In genomic region chr4:40908297-40908696, GRCh38 we compare ENCODE assay signal across 9 cellular contexts.
A peak's percentile ranks its signal among the peaks of the same experiment; 100 is the strongest.
DNase-seq lines count a peak whose midpoint lies in the region; ATAC-seq, FAIRE-seq and TF ChIP-seq lines count a peak whose summit lies in the region.
"Had no signal": no experiment of that assay in that cellular context is flagged by ENCODE, and none has a peak within 500 bp of the region (broad histone marks: within the 10 kb centered on the region; RNA-seq: fewer than 3 reads in every experiment).

No MANE protein-coding gene starts in this region.

- no peak overlapping the region for H3K4me3 ChIP-seq in BLaER1 treated with 17β-estradiol and CSF1 and Interleukin-3, amounts not matched to agents 10 nM and 100 nM
- peak overlapping the region; percentile 15 to 49 for H3K4me3 ChIP-seq in HCT116 (replicated peaks in 1 of 2; ENCODE audit: low read depth in 1 of 2, low read length in 2 of 2)
- no peak overlapping the region for H3K4me3 ChIP-seq in left lung

- peaks cover 0 to 5% (median 0%) of the 10 kb centered on the region in 11 experiments; a peak in 2 of 22 replicates for H4K20me1 ChIP-seq in BLaER1 treated with 17β-estradiol and CSF1 and Interleukin-3, amounts not matched to agents 10 nM and 100 nM
- no peaks in the 10 kb centered on the region for H4K20me1 ChIP-seq in HCT116 (ENCODE audit: insufficient read depth)

- H3K9me3 ChIP-seq in BLaER1 treated with 17β-estradiol and CSF1 and Interleukin-3, amounts not matched to agents 10 nM and 100 nM (replicated peaks in 1 of 11) = no peaks in the 10 kb centered on the region
- H3K9me3 ChIP-seq in HCT116 (ENCODE audit: control insufficient read depth in 1 of 2, insufficient read depth in 1 of 2, low read depth in 1 of 2, low read length in 2 of 2) (no peaks in the 10 kb centered on the region), left lung (no peaks in the 10 kb centered on the region)

- 0 out of 22 replicates have a peak, but pooled peaks cover 0 to 5% (median 0%) of the 10 kb centered on the region in 11 experiments for H3K36me3 ChIP-seq in BLaER1 treated with 17β-estradiol and CSF1 and Interleukin-3, amounts not matched to agents 10 nM and 100 nM
- H3K36me3 ChIP-seq in HCT116 (ENCODE audit: control insufficient read depth in 1 of 2, insufficient read depth in 2 of 2, low read length in 2 of 2) = no peaks in the 10 kb centered on the region
- no peaks in the 10 kb centered on the region for H3K36me3 ChIP-seq in left lung

- H3K4me1 ChIP-seq in BLaER1 treated with 17β-estradiol and CSF1 and Interleukin-3, amounts not matched to agents 10 nM and 100 nM = peaks cover 25 to 54% (median 35%) of the 10 kb centered on the region in 10 experiments
- H3K4me1 ChIP-seq in HCT116 (ENCODE audit: control insufficient read depth in 1 of 2, insufficient read depth in 2 of 2, low read length in 2 of 2) (peaks cover 33 to 40% of the 10 kb centered on the region in 2 experiments), left lung (no peaks in the 10 kb centered on the region)

- no peak for TF ChIP-seq RAD21 in HCT116 (IDR thresholded peaks at IDR 0.05; ENCODE audit: low read depth)

- no peaks in the 10 kb centered on the region for H3K9me2 ChIP-seq in HCT116 (ENCODE audit: insufficient read depth)

- peak overlapping the region in 3 of 11 experiments; percentile 3 to 36 (median 26); a peak in 3 of 22 replicates for H3K9ac ChIP-seq in BLaER1 treated with 17β-estradiol and CSF1 and Interleukin-3, amounts not matched to agents 10 nM and 100 nM
- peak overlapping the region; percentile 68 for H3K9ac ChIP-seq in HCT116 (ENCODE audit: low read length)

- peak overlapping the region; percentile 3 to 91 (median 81); a peak in 21 of 22 replicates for H3K4me2 ChIP-seq in BLaER1 treated with 17β-estradiol and CSF1 and Interleukin-3, amounts not matched to agents 10 nM and 100 nM
- peak overlapping the region; percentile 83 for H3K4me2 ChIP-seq in HCT116 (ENCODE audit: low read length)

- no TSS peak for BruUV-seq in HCT116 (replicated peaks; lab: Mats Ljungman, UMichigan)

- peak overlapping the region in 3 of 11 experiments; percentile 46 to 50 (median 48); a peak in 6 of 22 replicates for H3K27ac ChIP-seq in BLaER1 treated with 17β-estradiol and CSF1 and Interleukin-3, amounts not matched to agents 10 nM and 100 nM
- H3K27ac ChIP-seq in HCT116 (ENCODE audit: low read depth, low read length) (peak overlapping the region; percentile 78), left lung (no peak overlapping the region)

- H3K79me2 ChIP-seq in HCT116 (ENCODE audit: insufficient read depth, low read length) = no peaks in the 10 kb centered on the region

- TF ChIP-seq CTCF in HCT116 (IDR thresholded peaks at IDR 0.05 in 2 of 3, conservative IDR thresholded peaks at IDR 0.05 in 1 of 3; ENCODE audit: borderline replicate concordance in 1 of 3, insufficient read depth in 1 of 3, low read depth in 2 of 3, low read length in 2 of 3) = no peak
- no peak for TF ChIP-seq CTCF in left lung (IDR thresholded peaks at IDR 0.05)

- TF ChIP-seq POLR2A in HCT116 (IDR thresholded peaks at IDR 0.05; ENCODE audit: borderline replicate concordance, extremely low read depth, insufficient read depth, insufficient read length) = no peak

- peak; percentile 71 for DNase-seq in HCT116 (ENCODE audit: low read depth, low spot score)
- peak in 1 of 2 donors; percentile 51 for DNase-seq in left lung
- DNase-seq in GM19239 (ENCODE audit: insufficient read length, low spot score) = no peak
- DNase-seq in stimulated activated naive CD4-positive, alpha-beta T cell treated with Interleukin-2 at 50 U/mL for 16 hours (lab: John Stamatoyannopoulos, UW) = no peak
- no peak for DNase-seq in occipital lobe (lab: John Stamatoyannopoulos, UW)
- DNase-seq in epidermal melanocyte (ENCODE audit: insufficient read length, low spot score) = no peak

- RAD21 ChIA-PET in HCT116 (lab: Charles Lee; ENCODE audit: low non-redundant PET in 1 of 2, low total read pairs in 2 of 2, uncharacterized antibody in 2 of 2, unreplicated experiment in 2 of 2) = interaction anchor here in 1 of 2 experiments (0.8 kb wide), 1 partner anchor 252 kb away, joined by 3 read pairs; no protein-coding TSS in a partner anchor

- CTCF ChIA-PET in HCT116 (lab: Charles Lee) = interaction anchor here (0.6 to 2.4 kb wide), 16 partner anchors 8 to 753 kb away, joined by 3 to 25 read pairs (median 5); partner anchors contain the start of gene APBB2

- FAIRE-seq in GM19239 (lab: Jason Lieb, UNC) = no peak
- FAIRE-seq: H54 had no signal

- intact Hi-C loops in HCT116 (cut with micrococcal nuclease) = loop anchor here (10.0 kb wide), 1 partner anchor 757 kb away; no protein-coding TSS in a partner anchor
- intact Hi-C loops in left lung (cut with DNase I) = no loop called here

- POLR2A ChIA-PET in HCT116 (lab: Charles Lee) = interaction anchor here (1.0 to 1.4 kb wide), 3 partner anchors 17 to 308 kb away, joined by 3 to 7 read pairs (median 3); no protein-coding TSS in a partner anchor

- no peak overlapping the region for H2AFZ ChIP-seq in HCT116 (ENCODE audit: low read depth, low read length, poor library complexity, severe bottlenecking)

- peak; percentile 85 for ATAC-seq in HCT116
- peak; percentile 7 for ATAC-seq in SK-N-SH treated with all-trans-retinoic acid at 6 μM for 48 hours
- peak; percentile 84 for ATAC-seq in left lung

- no peaks in the 10 kb centered on the region for H3K27me3 ChIP-seq in BLaER1 treated with 17β-estradiol and CSF1 and Interleukin-3, amounts not matched to agents 10 nM and 100 nM
- no peaks in the 10 kb centered on the region for H3K27me3 ChIP-seq in HCT116 (ENCODE audit: insufficient read depth, low read length)
- H3K27me3 ChIP-seq in left lung = no peaks in the 10 kb centered on the region

TF ChIP-seq in HCT116, 20 proteins besides CTCF, POLR2A, EP300 and RAD21:
- no peak for TF ChIP-seq SRF (IDR thresholded peaks at IDR 0.05; ENCODE audit: low read depth)

TF ChIP-seq in SK-N-SH treated with all-trans-retinoic acid at 6 μM for 48 hours, 23 proteins besides CTCF, POLR2A, EP300 and RAD21 (continues in another document):
- TF ChIP-seq GLIS3 (CRISPR knock-in tag; IDR thresholded peaks at IDR 0.05) (no peak), ZNF8 (CRISPR knock-in tag; IDR thresholded peaks at IDR 0.05) (no peak), RARB (CRISPR knock-in tag; IDR thresholded peaks at IDR 0.05) (no peak), ISL1 (CRISPR knock-in tag; IDR thresholded peaks at IDR 0.05) (no peak), PPARA (CRISPR knock-in tag; IDR thresholded peaks at IDR 0.05; ENCODE audit: borderline replicate concordance) (no peak), BACH2 (CRISPR knock-in tag; IDR thresholded peaks at IDR 0.05; ENCODE audit: borderline replicate concordance) (no peak), ZC3H10 (CRISPR knock-in tag; IDR thresholded peaks at IDR 0.05) (no peak), CREB5 (CRISPR knock-in tag; IDR thresholded peaks at IDR 0.05; ENCODE audit: low read depth) (no peak), ZFP30 (CRISPR knock-in tag; IDR thresholded peaks at IDR 0.05) (no peak), PATZ1 (CRISPR knock-in tag; IDR thresholded peaks at IDR 0.05; ENCODE audit: borderline replicate concordance) (no peak), CSRNP3 (CRISPR knock-in tag; IDR thresholded peaks at IDR 0.05) (no peak), TCF4 (CRISPR knock-in tag; IDR thresholded peaks at IDR 0.05; ENCODE audit: borderline replicate concordance) (no peak), CSDC2 (CRISPR knock-in tag; IDR thresholded peaks at IDR 0.05) (no peak)

Comparison
In these comparisons a context has a peak if more than half of its experiments do, and no peak if none do; other contexts are left out.
1. H3K4me3 ChIP-seq: peak in HCT116 (2 of 2); none in BLaER1 treated with 17β-estradiol and CSF1 and Interleukin-3, amounts not matched to agents 10 nM and 100 nM (0 of 10) and left lung (0 of 2).
2. ATAC-seq: peak in every context shown above with its lines; median percentile 85 in HCT116; 84 in left lung; 7 in SK-N-SH treated with all-trans-retinoic acid at 6 μM for 48 hours.